8 cellular contexts compared by ENCODE assay signal in the genomic region with DNA sequence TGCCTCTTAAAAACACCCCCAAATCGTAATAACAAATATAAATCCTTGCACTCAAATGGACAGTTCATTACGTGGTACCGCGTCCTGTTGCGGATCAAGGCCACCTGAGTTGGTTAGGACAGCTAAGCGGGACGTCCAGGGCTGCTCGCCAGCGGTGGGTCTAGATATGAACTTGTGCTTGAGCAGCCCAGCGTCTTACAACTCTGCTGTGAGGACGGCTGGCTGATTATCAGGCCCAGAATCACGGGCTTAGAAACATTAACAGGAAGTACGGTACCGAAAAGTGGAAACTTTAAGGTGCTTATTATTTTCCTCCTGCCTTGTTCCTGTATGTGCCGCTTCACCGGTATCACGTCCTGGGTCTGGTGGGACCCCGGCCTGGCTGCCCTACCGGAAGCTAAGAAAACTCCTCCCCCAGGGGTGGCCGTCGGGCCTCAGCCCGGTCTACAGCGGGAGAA. TPM values are rescaled to one million over a fixed set of nuclear protein-coding genes. Genes with fewer than 3 reads are reported as not detected.
DNase-seq lines count a peak whose midpoint lies in the region; ATAC-seq and TF ChIP-seq lines count a peak whose summit lies in the region.

No MANE protein-coding gene starts in this region.

- 58 to 59% (median 59%) methylated on average over 23 of the region's 23 CpGs for WGBS in adipose tissue, 3 donors

- H3K4me3 Mint-ChIP-seq in immature natural killer cell, result peak overlapping the region; percentile 89 to 93 (median 92)

- peaks cover 21 to 35% (median 25%) of the 10 kb centered on the region in 3 donors for H3K27me3 Mint-ChIP-seq in immature natural killer cell (ENCODE audit: low read depth in 3 of 3)

- TF ChIP-seq POLR2A in NB4 (IDR thresholded peaks at IDR 0.05; ENCODE audit: extremely low read depth, insufficient read length), result peak; percentile 75

- in situ Hi-C loops in G401 (cut with HindIII; ENCODE audit: low sequenced_read_pairs), result no loop called here

- ATAC-seq in GM21423 (IDR thresholded peaks at IDR 0.05; ENCODE audit: unreplicated experiment), result peak; percentile 20

- peaks cover 1% of the 10 kb centered on the region in 3 donors for H3K36me3 Mint-ChIP-seq in immature natural killer cell

- DNase-seq in G401 (ENCODE audit: low spot score) (peak; percentile 27), NB4 (ENCODE audit: low read depth) (peak; percentile 93), immature natural killer cell (no peak), cortex of kidney (lab: John Stamatoyannopoulos, UW) (no peak), islet precursor cell (no peak)

- H3K27ac Mint-ChIP-seq in immature natural killer cell, result peak overlapping the region; percentile 96 to 98 (median 98)

- TF ChIP-seq CTCF in NB4 (IDR thresholded peaks at IDR 0.05; ENCODE audit: low read depth, low read length), result no peak

- H3K27ac ChIP-seq in adipose tissue (ENCODE audit: low read depth, low read length) (peak overlapping the region; percentile 70), temporal lobe (ENCODE audit: low read depth, low read length) (peak overlapping the region; percentile 99)

- peaks cover 56 to 60% of the 10 kb centered on the region in 2 donors for H3K4me1 Mint-ChIP-seq in immature natural killer cell

- no peaks in the 10 kb centered on the region for H3K9me3 Mint-ChIP-seq in immature natural killer cell

- H3K4me3 ChIP-seq in NB4 (ENCODE audit: low read depth, low read length), result peak overlapping the region; percentile 94

RNA-seq across cellular contexts. Expression of a gene that starts 0.8 kb away (rescaled TPM):
- total RNA-seq in G401 (2014; rRNA removed; shearing (Covaris generic)), result 23.0 and 44.7 TPM in 2 replicates
- polyA plus RNA-seq in adipose tissue (100 to 1,000 TPM; 342 to 782 (median 459) TPM), immature natural killer cell (100 to 1,000 TPM in 1 of 3 donors, 10 to 100 TPM in 2; 11.5 to 113 (median 24.2) TPM)
- 81.6 TPM for total RNA-seq in temporal lobe

RNA-seq across cellular contexts. Expression of a gene that starts 25.5 kb away (rescaled TPM):
- 178 and 250 TPM in 2 replicates for total RNA-seq in G401 (2014; rRNA removed; shearing (Covaris generic))
- polyA plus RNA-seq in adipose tissue, result 100 to 1,000 TPM; 158 to 472 (median 364) TPM
- 100 to 1,000 TPM; 252 to 523 (median 328) TPM for polyA plus RNA-seq in immature natural killer cell
- total RNA-seq in temporal lobe, result 70.8 TPM

RNA-seq across cellular contexts. Expression of a gene that starts 31.6 kb away (rescaled TPM):
- total RNA-seq in G401 (2014; rRNA removed; shearing (Covaris generic)), result 1.2 and 1.4 TPM in 2 replicates
- polyA plus RNA-seq in adipose tissue (1 to 10 TPM in 2 of 3 donors, under 1 TPM in 1; 0.68 to 1.7 (median 1.3) TPM), immature natural killer cell (under 1 TPM in 1 of 3 donors, not detected in 2; 0.18 TPM)
- total RNA-seq in temporal lobe, result 2.0 TPM

RNA-seq across cellular contexts. Expression of a gene that starts 35.8 kb away (rescaled TPM):
- total RNA-seq in G401 (2014; rRNA removed; shearing (Covaris generic)), result 0.07 and 10.6 TPM in 2 replicates
- polyA plus RNA-seq in adipose tissue (not detected), immature natural killer cell (1 to 10 TPM in 2 of 3 donors, not detected in 1; 1.1 to 4.0 TPM)
- 0.25 TPM for total RNA-seq in temporal lobe

RNA-seq across cellular contexts. Expression of a gene that starts 46.7 kb away (rescaled TPM):
- total RNA-seq in G401 (2014; rRNA removed; shearing (Covaris generic)), result not detected in 2 replicates
- polyA plus RNA-seq in adipose tissue (not detected), immature natural killer cell (not detected)
- not detected for total RNA-seq in temporal lobe

Comparison
In these comparisons a context has a peak if more than half of its experiments do, and no peak if none do; other contexts are left out.
1. DNase-seq: peak in G401 (single experiment) and NB4 (single experiment); none in immature natural killer cell (0 of 3), cortex of kidney (single experiment) and islet precursor cell (single experiment).